1 cellular context compared by ENCODE assay signal in the genomic region with DNA sequence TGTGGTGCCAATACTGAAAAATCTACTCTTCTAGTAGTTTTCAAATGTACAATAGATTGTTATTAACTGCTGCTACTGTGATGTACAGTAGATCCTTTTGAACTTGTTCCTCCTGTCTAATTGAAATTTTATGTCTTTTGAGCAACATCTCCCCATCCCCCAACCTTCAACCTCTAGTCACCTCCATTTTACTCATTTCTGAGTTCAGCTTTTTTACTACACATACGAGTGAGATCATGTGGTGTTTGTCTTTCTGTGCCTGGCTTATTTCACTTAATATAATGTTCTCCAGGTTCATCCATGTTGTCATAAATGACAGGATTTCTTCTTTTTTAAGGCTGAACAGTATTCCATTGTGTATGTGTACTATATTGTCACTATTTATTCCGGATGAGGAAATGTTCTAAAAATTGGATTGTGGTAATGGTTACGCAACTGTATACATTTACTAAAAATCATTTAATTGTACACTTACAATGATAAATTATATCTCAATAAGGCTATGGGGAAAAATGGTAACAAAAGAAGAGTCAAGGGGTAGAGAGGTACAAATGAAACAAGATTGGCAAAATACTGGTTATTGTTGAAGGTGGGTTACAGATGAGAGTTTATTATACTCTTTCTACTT.
TF ChIP-seq lines count a peak whose summit lies in the region.

No MANE protein-coding gene starts in this region.

TF ChIP-seq in GM23338, 12 proteins besides CTCF, POLR2A, EP300 and RAD21 (continued from another document):
- TF ChIP-seq, protein P1, sequence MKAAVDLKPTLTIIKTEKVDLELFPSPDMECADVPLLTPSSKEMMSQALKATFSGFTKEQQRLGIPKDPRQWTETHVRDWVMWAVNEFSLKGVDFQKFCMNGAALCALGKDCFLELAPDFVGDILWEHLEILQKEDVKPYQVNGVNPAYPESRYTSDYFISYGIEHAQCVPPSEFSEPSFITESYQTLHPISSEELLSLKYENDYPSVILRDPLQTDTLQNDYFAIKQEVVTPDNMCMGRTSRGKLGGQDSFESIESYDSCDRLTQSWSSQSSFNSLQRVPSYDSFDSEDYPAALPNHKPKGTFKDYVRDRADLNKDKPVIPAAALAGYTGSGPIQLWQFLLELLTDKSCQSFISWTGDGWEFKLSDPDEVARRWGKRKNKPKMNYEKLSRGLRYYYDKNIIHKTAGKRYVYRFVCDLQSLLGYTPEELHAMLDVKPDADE (IDR thresholded peaks at IDR 0.05), result no peak
